ENCODE assay signal across 4 cellular contexts in the genomic region with DNA sequence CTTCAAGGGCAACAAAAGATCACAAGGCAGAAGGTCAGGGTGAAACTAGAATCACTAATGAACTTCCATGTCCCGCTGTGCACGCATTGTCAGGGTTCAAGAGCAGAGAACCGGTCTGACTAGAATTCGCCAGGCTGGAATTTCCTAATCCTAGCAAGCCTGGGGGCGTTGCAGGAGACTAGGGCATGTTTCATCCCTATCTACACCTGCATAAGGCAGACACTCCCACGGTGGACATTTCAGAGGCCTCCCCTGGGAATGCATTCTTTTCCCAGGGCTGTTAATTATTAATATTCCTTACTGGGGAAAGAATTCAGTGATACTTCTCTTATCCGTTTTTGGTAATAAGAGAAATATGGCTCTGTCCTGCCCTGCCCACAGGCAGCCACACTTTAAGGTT. TPM values are rescaled to one million over a fixed set of nuclear protein-coding genes. Genes with fewer than 3 reads are reported as not detected.
DNase-seq lines count a peak whose midpoint lies in the region; ATAC-seq and TF ChIP-seq lines count a peak whose summit lies in the region.
"Not testable (repeated sequence)": the region's sequence is repeated elsewhere in the genome, so short reads cannot be mapped to it uniquely, and the experiment has no call there.

No MANE protein-coding gene starts in this region.

- intact Hi-C loops in Caco-2 (cut with micrococcal nuclease; ENCODE audit: unreplicated experiment): not testable (repeated sequence)

- H3K9me3 ChIP-seq in Caco-2: not testable (repeated sequence)

- not testable (repeated sequence) for H3K27me3 ChIP-seq in Caco-2 (replicated peaks; ENCODE audit: control insufficient read depth, insufficient read depth, low read length)

- ATAC-seq in WTC11: not testable (repeated sequence)

- H3K27me3 Mint-ChIP-seq in Caco-2 (ENCODE audit: insufficient read depth, unreplicated experiment); WTC11 (ENCODE audit: low read depth): not testable (repeated sequence)

- TF ChIP-seq CTCF in Caco-2 (IDR thresholded peaks at IDR 0.05; ENCODE audit: insufficient read depth in 1 of 2, low read depth in 1 of 2, low read length in 1 of 2, severe bottlenecking in 1 of 2, unreplicated experiment in 1 of 2); WTC11 (IDR thresholded peaks at IDR 0.05): not testable (repeated sequence)

- H3K9me3 Mint-ChIP-seq in Caco-2 (ENCODE audit: unreplicated experiment); WTC11: not testable (repeated sequence)

- POLR2A ChIA-PET in Caco-2 (lab: Charles Lee); WTC11 (lab: Charles Lee): not testable (repeated sequence)

- not testable (repeated sequence) for H3K4me1 Mint-ChIP-seq in Caco-2 (ENCODE audit: low read depth, unreplicated experiment)
- peaks cover 18% of the 10 kb centered on the region for H3K4me1 Mint-ChIP-seq in WTC11

- H3K36me3 ChIP-seq in Caco-2 (ENCODE audit: control insufficient read depth, insufficient read depth, low read length): not testable (repeated sequence)

- not testable (repeated sequence) for H3K4me1 ChIP-seq in Caco-2

- not testable (repeated sequence) for BruUV-seq in Caco-2 (replicated peaks; lab: Mats Ljungman, UMichigan)

- not testable (repeated sequence) for H3K27ac Mint-ChIP-seq in Caco-2 (ENCODE audit: unreplicated experiment); WTC11

- H3K4me3 Mint-ChIP-seq in Caco-2 (ENCODE audit: unreplicated experiment); WTC11: not testable (repeated sequence)

- peak; percentile 38 to 46 for DNase-seq in Caco-2
- peak; percentile 0 for DNase-seq in DMS53 (lab: John Stamatoyannopoulos, UW)
- peak; percentile 14 for DNase-seq in WTC11 (ENCODE audit: low spot score)
- peak; percentile 19 for DNase-seq in kidney tubule cell (ENCODE audit: low spot score)

- CTCF ChIA-PET in Caco-2 (lab: Charles Lee); WTC11 (lab: Charles Lee): not testable (repeated sequence)

- H3K4me3 ChIP-seq in Caco-2 (ENCODE audit: low read depth, low read length): not testable (repeated sequence)

- H3K36me3 Mint-ChIP-seq in Caco-2 (ENCODE audit: insufficient read depth, unreplicated experiment): not testable (repeated sequence)
- H3K36me3 Mint-ChIP-seq in WTC11: peaks cover 18% of the 10 kb centered on the region

RNA-seq across cellular contexts. Expression of gene GDAP2, which starts 6.7 kb away (rescaled TPM):
- 16.4 and 19.5 TPM in 2 replicates for total RNA-seq in Caco-2 (2022)
- total RNA-seq in WTC11 (2021): 21.1 to 24.1 TPM (median 22.4 TPM) in 3 replicates

RNA-seq across cellular contexts. Expression of gene WDR3, which starts 6.8 kb away (rescaled TPM):
- total RNA-seq in Caco-2 (2022): 27.0 and 28.3 TPM in 2 replicates
- 38.8 to 50.0 TPM (median 42.9 TPM) in 3 replicates for total RNA-seq in WTC11 (2021)
